ENCODE assay signal across 1 cellular context in genomic region chr22:37546436-37547248, GRCh38.
A peak's percentile ranks its signal among the peaks of the same experiment; 100 is the strongest.
TF ChIP-seq lines count a peak whose summit lies in the region.

No MANE protein-coding gene starts in this region.

TF ChIP-seq in HepG2, 621 proteins besides CTCF, POLR2A, EP300 and RAD21 (continued from another document and continues in another):
- TF ChIP-seq, protein P1, sequence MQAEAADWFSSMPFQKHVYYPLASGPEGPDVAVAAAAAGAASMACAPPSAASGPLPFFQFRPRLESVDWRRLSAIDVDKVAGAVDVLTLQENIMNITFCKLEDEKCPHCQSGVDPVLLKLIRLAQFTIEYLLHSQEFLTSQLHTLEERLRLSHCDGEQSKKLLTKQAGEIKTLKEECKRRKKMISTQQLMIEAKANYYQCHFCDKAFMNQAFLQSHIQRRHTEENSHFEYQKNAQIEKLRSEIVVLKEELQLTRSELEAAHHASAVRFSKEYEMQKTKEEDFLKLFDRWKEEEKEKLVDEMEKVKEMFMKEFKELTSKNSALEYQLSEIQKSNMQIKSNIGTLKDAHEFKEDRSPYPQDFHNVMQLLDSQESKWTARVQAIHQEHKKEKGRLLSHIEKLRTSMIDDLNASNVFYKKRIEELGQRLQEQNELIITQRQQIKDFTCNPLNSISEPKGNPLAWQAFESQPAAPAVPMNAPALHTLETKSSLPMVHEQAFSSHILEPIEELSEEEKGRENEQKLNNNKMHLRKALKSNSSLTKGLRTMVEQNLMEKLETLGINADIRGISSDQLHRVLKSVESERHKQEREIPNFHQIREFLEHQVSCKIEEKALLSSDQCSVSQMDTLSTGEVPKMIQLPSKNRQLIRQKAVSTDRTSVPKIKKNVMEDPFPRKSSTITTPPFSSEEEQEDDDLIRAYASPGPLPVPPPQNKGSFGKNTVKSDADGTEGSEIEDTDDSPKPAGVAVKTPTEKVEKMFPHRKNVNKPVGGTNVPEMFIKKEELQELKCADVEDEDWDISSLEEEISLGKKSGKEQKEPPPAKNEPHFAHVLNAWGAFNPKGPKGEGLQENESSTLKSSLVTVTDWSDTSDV (CRISPR knock-in tag; IDR thresholded peaks at IDR 0.05): no peak
- no peak for TF ChIP-seq ZFP90 (CRISPR knock-in tag; IDR thresholded peaks at IDR 0.05; ENCODE audit: borderline replicate concordance)
- no peak for TF ChIP-seq ZFP41 (CRISPR knock-in tag; IDR thresholded peaks at IDR 0.05; ENCODE audit: borderline replicate concordance)
- 0 out of 2 replicates have a peak, but pooled peaks have one; percentile 40 for TF ChIP-seq ZNF256 (CRISPR knock-in tag; conservative IDR thresholded peaks at IDR 0.05)
- no peak for TF ChIP-seq ZNF773 (CRISPR knock-in tag; IDR thresholded peaks at IDR 0.05; ENCODE audit: borderline replicate concordance)
- TF ChIP-seq NFIB (CRISPR knock-in tag; IDR thresholded peaks at IDR 0.05; ENCODE audit: borderline replicate concordance): no peak
- TF ChIP-seq ZNF614 (CRISPR knock-in tag; IDR thresholded peaks at IDR 0.05; ENCODE audit: borderline replicate concordance): no peak
- no peak for TF ChIP-seq ZNF605 (CRISPR knock-in tag; IDR thresholded peaks at IDR 0.05)
- TF ChIP-seq NCOA1 (CRISPR knock-in tag; IDR thresholded peaks at IDR 0.05): no peak
- no peak for TF ChIP-seq ZSCAN9 (CRISPR knock-in tag; IDR thresholded peaks at IDR 0.05; ENCODE audit: borderline replicate concordance)
- no peak for TF ChIP-seq NFKBIZ (CRISPR knock-in tag; IDR thresholded peaks at IDR 0.05)
- TF ChIP-seq HDAC2 (CRISPR knock-in tag; IDR thresholded peaks at IDR 0.05): no peak
- TF ChIP-seq HOXD1 (CRISPR knock-in tag; IDR thresholded peaks at IDR 0.05): no peak
- no peak for TF ChIP-seq ZNF784 (CRISPR knock-in tag; IDR thresholded peaks at IDR 0.05; ENCODE audit: borderline replicate concordance)
- no peak for TF ChIP-seq ZNF124 (CRISPR knock-in tag; IDR thresholded peaks at IDR 0.05)
- no peak for TF ChIP-seq ZNF674 (CRISPR knock-in tag; IDR thresholded peaks at IDR 0.05; ENCODE audit: low read depth)
- TF ChIP-seq HNRNPK (IDR thresholded peaks at IDR 0.05; ENCODE audit: low read depth, low read length, poor library complexity, severe bottlenecking): no peak
- no peak for TF ChIP-seq SP4 (CRISPR knock-in tag; IDR thresholded peaks at IDR 0.05)
- TF ChIP-seq CBX5 (CRISPR knock-in tag; IDR thresholded peaks at IDR 0.05; ENCODE audit: borderline replicate concordance): no peak
- TF ChIP-seq RFX1 (IDR thresholded peaks at IDR 0.05): no peak
- no peak for TF ChIP-seq ZNF570 (CRISPR knock-in tag; IDR thresholded peaks at IDR 0.05; ENCODE audit: borderline replicate concordance)
- TF ChIP-seq ZNF317 (CRISPR knock-in tag; IDR thresholded peaks at IDR 0.05): no peak
- TF ChIP-seq, protein P2, sequence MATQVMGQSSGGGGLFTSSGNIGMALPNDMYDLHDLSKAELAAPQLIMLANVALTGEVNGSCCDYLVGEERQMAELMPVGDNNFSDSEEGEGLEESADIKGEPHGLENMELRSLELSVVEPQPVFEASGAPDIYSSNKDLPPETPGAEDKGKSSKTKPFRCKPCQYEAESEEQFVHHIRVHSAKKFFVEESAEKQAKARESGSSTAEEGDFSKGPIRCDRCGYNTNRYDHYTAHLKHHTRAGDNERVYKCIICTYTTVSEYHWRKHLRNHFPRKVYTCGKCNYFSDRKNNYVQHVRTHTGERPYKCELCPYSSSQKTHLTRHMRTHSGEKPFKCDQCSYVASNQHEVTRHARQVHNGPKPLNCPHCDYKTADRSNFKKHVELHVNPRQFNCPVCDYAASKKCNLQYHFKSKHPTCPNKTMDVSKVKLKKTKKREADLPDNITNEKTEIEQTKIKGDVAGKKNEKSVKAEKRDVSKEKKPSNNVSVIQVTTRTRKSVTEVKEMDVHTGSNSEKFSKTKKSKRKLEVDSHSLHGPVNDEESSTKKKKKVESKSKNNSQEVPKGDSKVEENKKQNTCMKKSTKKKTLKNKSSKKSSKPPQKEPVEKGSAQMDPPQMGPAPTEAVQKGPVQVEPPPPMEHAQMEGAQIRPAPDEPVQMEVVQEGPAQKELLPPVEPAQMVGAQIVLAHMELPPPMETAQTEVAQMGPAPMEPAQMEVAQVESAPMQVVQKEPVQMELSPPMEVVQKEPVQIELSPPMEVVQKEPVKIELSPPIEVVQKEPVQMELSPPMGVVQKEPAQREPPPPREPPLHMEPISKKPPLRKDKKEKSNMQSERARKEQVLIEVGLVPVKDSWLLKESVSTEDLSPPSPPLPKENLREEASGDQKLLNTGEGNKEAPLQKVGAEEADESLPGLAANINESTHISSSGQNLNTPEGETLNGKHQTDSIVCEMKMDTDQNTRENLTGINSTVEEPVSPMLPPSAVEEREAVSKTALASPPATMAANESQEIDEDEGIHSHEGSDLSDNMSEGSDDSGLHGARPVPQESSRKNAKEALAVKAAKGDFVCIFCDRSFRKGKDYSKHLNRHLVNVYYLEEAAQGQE (IDR thresholded peaks at IDR 0.05; ENCODE audit: borderline replicate concordance in 1 of 2, low read depth in 1 of 2, low read length in 2 of 2): no peak
- TF ChIP-seq, protein P3, sequence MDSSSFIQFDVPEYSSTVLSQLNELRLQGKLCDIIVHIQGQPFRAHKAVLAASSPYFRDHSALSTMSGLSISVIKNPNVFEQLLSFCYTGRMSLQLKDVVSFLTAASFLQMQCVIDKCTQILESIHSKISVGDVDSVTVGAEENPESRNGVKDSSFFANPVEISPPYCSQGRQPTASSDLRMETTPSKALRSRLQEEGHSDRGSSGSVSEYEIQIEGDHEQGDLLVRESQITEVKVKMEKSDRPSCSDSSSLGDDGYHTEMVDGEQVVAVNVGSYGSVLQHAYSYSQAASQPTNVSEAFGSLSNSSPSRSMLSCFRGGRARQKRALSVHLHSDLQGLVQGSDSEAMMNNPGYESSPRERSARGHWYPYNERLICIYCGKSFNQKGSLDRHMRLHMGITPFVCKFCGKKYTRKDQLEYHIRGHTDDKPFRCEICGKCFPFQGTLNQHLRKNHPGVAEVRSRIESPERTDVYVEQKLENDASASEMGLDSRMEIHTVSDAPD (CRISPR knock-in tag; IDR thresholded peaks at IDR 0.05): no peak
- TF ChIP-seq GABPA (IDR thresholded peaks at IDR 0.05; ENCODE audit: low read depth, low read length): 0 out of 2 replicates have a peak, but pooled peaks have one; percentile 24
- peak; percentile 81 for TF ChIP-seq GABPA (CRISPR knock-in tag; IDR thresholded peaks at IDR 0.05; ENCODE audit: low read depth)
- no peak for TF ChIP-seq ZNF224 (CRISPR knock-in tag; IDR thresholded peaks at IDR 0.05)
- TF ChIP-seq, protein P4, sequence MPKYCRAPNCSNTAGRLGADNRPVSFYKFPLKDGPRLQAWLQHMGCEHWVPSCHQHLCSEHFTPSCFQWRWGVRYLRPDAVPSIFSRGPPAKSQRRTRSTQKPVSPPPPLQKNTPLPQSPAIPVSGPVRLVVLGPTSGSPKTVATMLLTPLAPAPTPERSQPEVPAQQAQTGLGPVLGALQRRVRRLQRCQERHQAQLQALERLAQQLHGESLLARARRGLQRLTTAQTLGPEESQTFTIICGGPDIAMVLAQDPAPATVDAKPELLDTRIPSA (CRISPR knock-in tag; IDR thresholded peaks at IDR 0.05; ENCODE audit: borderline replicate concordance): no peak
- TF ChIP-seq RELA (CRISPR knock-in tag; IDR thresholded peaks at IDR 0.05): no peak
- no peak for TF ChIP-seq ZNF776 (CRISPR knock-in tag; IDR thresholded peaks at IDR 0.05)
- TF ChIP-seq, protein P5, sequence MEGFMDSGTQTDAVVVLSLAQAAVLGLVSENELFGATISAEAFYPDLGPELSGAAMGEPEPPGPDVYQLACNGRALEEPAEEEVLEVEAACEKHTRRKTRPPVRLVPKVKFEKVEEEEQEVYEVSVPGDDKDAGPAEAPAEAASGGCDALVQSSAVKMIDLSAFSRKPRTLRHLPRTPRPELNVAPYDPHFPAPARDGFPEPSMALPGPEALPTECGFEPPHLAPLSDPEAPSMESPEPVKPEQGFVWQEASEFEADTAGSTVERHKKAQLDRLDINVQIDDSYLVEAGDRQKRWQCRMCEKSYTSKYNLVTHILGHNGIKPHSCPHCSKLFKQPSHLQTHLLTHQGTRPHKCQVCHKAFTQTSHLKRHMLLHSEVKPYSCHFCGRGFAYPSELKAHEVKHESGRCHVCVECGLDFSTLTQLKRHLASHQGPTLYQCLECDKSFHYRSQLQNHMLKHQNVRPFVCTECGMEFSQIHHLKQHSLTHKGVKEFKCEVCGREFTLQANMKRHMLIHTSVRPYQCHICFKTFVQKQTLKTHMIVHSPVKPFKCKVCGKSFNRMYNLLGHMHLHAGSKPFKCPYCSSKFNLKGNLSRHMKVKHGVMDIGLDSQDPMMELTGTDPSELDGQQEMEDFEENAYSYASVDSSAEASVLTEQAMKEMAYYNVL (CRISPR knock-in tag; IDR thresholded peaks at IDR 0.05; ENCODE audit: borderline replicate concordance): no peak
- TF ChIP-seq RFXAP (CRISPR knock-in tag; IDR thresholded peaks at IDR 0.05; ENCODE audit: borderline replicate concordance): no peak
- TF ChIP-seq BRF2 (CRISPR knock-in tag; IDR thresholded peaks at IDR 0.05): no peak
- no peak for TF ChIP-seq ZKSCAN5 (CRISPR knock-in tag; IDR thresholded peaks at IDR 0.05)
- no peak for TF ChIP-seq ZNF766 (CRISPR knock-in tag; IDR thresholded peaks at IDR 0.05; ENCODE audit: borderline replicate concordance)
- TF ChIP-seq, protein P6, sequence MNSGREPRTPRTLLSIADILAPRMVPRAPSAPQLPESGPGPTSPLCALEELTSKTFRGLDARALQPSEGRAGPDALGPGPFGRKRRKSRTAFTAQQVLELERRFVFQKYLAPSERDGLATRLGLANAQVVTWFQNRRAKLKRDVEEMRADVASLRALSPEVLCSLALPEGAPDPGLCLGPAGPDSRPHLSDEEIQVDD (CRISPR knock-in tag; IDR thresholded peaks at IDR 0.05; ENCODE audit: borderline replicate concordance): no peak
- TF ChIP-seq, protein P7, sequence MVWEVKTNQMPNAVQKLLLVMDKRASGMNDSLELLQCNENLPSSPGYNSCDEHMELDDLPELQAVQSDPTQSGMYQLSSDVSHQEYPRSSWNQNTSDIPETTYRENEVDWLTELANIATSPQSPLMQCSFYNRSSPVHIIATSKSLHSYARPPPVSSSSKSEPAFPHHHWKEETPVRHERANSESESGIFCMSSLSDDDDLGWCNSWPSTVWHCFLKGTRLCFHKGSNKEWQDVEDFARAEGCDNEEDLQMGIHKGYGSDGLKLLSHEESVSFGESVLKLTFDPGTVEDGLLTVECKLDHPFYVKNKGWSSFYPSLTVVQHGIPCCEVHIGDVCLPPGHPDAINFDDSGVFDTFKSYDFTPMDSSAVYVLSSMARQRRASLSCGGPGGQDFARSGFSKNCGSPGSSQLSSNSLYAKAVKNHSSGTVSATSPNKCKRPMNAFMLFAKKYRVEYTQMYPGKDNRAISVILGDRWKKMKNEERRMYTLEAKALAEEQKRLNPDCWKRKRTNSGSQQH (CRISPR knock-in tag; IDR thresholded peaks at IDR 0.05; ENCODE audit: low read depth): no peak
- TF ChIP-seq ZXDC (CRISPR knock-in tag; IDR thresholded peaks at IDR 0.05): no peak
- no peak for TF ChIP-seq ZSCAN25 (CRISPR knock-in tag; IDR thresholded peaks at IDR 0.05)
- 0 out of 2 replicates have a peak, but pooled peaks have one; percentile 31 for TF ChIP-seq BRD4 (CRISPR knock-in tag; IDR thresholded peaks at IDR 0.05)
- TF ChIP-seq DMTF1 (CRISPR knock-in tag; IDR thresholded peaks at IDR 0.05): no peak
